In genomic region chr17:50478391-50479361, GRCh38 we compare ENCODE assay signal across 8 cellular contexts. TPM values are rescaled to one million over a fixed set of nuclear protein-coding genes. Genes with fewer than 3 reads are reported as not detected.
DNase-seq lines count a peak whose midpoint lies in the region; ATAC-seq and TF ChIP-seq lines count a peak whose summit lies in the region.

Gene RSAD1, plus strand, starts transcription at chr17:50478860. Its CDS starts 25 bp downstream, at chr17:50478885.

- intact Hi-C loops in cardiac septum (cut with DNase I) = no loop called here
- intact Hi-C loops in posterior cingulate gyrus (cut with DNase I) = loop anchor here (1.0 kb wide), 1 partner anchor 116 kb away; no protein-coding TSS in a partner anchor

- peak within 1 kb of the TSS; percentile 91 for H3K4me3 Mint-ChIP-seq in type B pancreatic cell

- peaks cover 14% of the 10 kb centered on the region for H3K4me1 Mint-ChIP-seq in type B pancreatic cell (ENCODE audit: unreplicated experiment)

- peak within 1 kb of the TSS; percentile 92 for H3K27ac Mint-ChIP-seq in type B pancreatic cell

- TF ChIP-seq CTCF in GM12873 (IDR thresholded peaks at IDR 0.05; ENCODE audit: insufficient read depth, low read depth, low read length, missing control alignments) (peak; percentile 85), type B pancreatic cell (conservative IDR thresholded peaks at IDR 0.05) (peak; percentile 93)

- peak; percentile 92 for DNase-seq in NCI-H1105 (lab: John Stamatoyannopoulos, UW)
- peak; percentile 63 to 85 for DNase-seq in SW 1271 (lab: John Stamatoyannopoulos, UW)
- DNase-seq in activated naive CD8-positive, alpha-beta T cell treated with anti-CD3 and anti-CD28 coated beads, Interleukin-2, amount 50 U/mL, for 16 hours (ENCODE audit: low read depth, low spot score) = peak; percentile 61
- DNase-seq in cardiac septum (ENCODE audit: low spot score) = peak; percentile 92
- DNase-seq in posterior cingulate gyrus = peak; percentile 65 to 96 (median 82)
- peak; percentile 93 for DNase-seq in type B pancreatic cell (ENCODE audit: extremely low spot score, unreplicated experiment)

- no peaks in the 10 kb centered on the region for H3K9me3 Mint-ChIP-seq in type B pancreatic cell

- H3K36me3 Mint-ChIP-seq in type B pancreatic cell = peaks cover 4% of the 10 kb centered on the region

- peak; percentile 88 for ATAC-seq in HG02642 (IDR thresholded peaks at IDR 0.05; ENCODE audit: poor library complexity, unreplicated experiment)

- peaks cover 10% of the 10 kb centered on the region for H3K27me3 Mint-ChIP-seq in type B pancreatic cell

RNA-seq across cellular contexts. Expression of gene RSAD1, which starts in this region (rescaled TPM):
- total RNA-seq in cardiac septum (35.4 TPM), type B pancreatic cell (ENCODE audit: low replicate concordance) (26.6 and 40.7 TPM in 2 replicates)

Comparison
In these comparisons a context has a peak if more than half of its experiments do, and no peak if none do; other contexts are left out.
1. Peak in every context shown above with its lines: DNase-seq and ATAC-seq.